Comparison of ENCODE assay signal across 7 cellular contexts in the genomic region with DNA sequence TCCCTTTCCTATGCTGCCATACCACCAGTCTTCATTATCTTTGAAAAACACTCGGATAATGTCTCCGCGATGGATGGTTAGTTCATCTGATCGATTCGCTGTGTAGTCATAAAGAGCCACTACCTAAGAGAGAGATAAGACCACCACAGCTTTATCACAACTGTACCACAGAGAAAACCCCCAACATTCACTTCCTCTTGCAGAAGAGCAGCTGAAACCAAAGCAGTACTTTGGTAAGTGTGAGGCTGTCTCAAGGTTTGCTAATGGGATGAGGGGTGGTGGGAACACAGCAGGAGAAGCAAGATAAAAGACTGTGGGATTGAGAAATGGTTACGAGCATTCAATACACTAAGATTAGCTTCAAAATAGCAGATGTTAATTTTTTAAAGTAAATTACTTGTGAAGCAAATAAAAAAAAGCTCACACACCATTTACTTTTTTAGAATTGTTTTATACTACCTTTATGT.
DNase-seq lines count a peak whose midpoint lies in the region; ATAC-seq and TF ChIP-seq lines count a peak whose summit lies in the region.

No MANE protein-coding gene starts in this region.

- peaks cover 25% of the 10 kb centered on the region for H3K4me1 ChIP-seq in OCI-LY3 (ENCODE audit: low read length)

- H3K27ac Mint-ChIP-seq in activated T-helper 1 cell treated with anti-CD3 and anti-CD28 coated beads, Interleukin-12 subunit alpha, Interleukin-12 subunit beta, Interleukin-2, Interleukin-4 antibody, amounts not matched to agents 30 ng/mL and 10 ng/mL and 1 ng/mL, durations not matched to agents 14 hours and 24 hours and 36 hours: no peak overlapping the region

- intact Hi-C loops in activated T-helper 1 cell treated with anti-CD3 and anti-CD28 coated beads, Interleukin-12 subunit alpha, Interleukin-12 subunit beta, Interleukin-2, Interleukin-4 antibody, amounts not matched to agents 30 ng/mL and 10 ng/mL and 1 ng/mL, durations not matched to agents 14 hours and 24 hours and 36 hours (cut with micrococcal nuclease): no loop called here

- no peaks in the 10 kb centered on the region for H3K79me2 ChIP-seq in OCI-LY3 (ENCODE audit: low read length)

- peak overlapping the region; percentile 59; the same call in 1 of the 2 replicates for H3K9ac ChIP-seq in OCI-LY3 (ENCODE audit: low read length)

- no peaks in the 10 kb centered on the region for H3K9me3 ChIP-seq in OCI-LY3 (ENCODE audit: insufficient read depth, low read length)

- no peaks in the 10 kb centered on the region for H4K20me1 ChIP-seq in OCI-LY3 (ENCODE audit: insufficient read depth, low read length)

- H3K27ac ChIP-seq in OCI-LY3 (ENCODE audit: low read length): peak overlapping the region; percentile 76

- no peaks in the 10 kb centered on the region for H3K9me3 Mint-ChIP-seq in activated T-helper 1 cell treated with anti-CD3 and anti-CD28 coated beads, Interleukin-12 subunit alpha, Interleukin-12 subunit beta, Interleukin-2, Interleukin-4 antibody, amounts not matched to agents 30 ng/mL and 10 ng/mL and 1 ng/mL, durations not matched to agents 14 hours and 24 hours and 36 hours

- DNase-seq in pons (ENCODE audit: low spot score) (peak; percentile 13), C1 segment of cervical spinal cord (lab: John Stamatoyannopoulos, UW) (no peak), COR-L47 (lab: John Stamatoyannopoulos, UW) (no peak)
- no peak for DNase-seq in activated T-helper 1 cell treated with anti-CD3 and anti-CD28 coated beads, Interleukin-12 subunit alpha, Interleukin-12 subunit beta, Interleukin-2, Interleukin-4 antibody, amounts not matched to agents 30 ng/mL and 10 ng/mL and 1 ng/mL, durations not matched to agents 14 hours and 24 hours and 36 hours (ENCODE audit: low spot score)

- H3K27me3 Mint-ChIP-seq in activated T-helper 1 cell treated with anti-CD3 and anti-CD28 coated beads, Interleukin-12 subunit alpha, Interleukin-12 subunit beta, Interleukin-2, Interleukin-4 antibody, amounts not matched to agents 30 ng/mL and 10 ng/mL and 1 ng/mL, durations not matched to agents 14 hours and 24 hours and 36 hours (ENCODE audit: insufficient read depth): no peaks in the 10 kb centered on the region

- H3K27me3 ChIP-seq in OCI-LY3 (ENCODE audit: low read depth, low read length): no peaks in the 10 kb centered on the region

- H3K36me3 ChIP-seq in OCI-LY3 (replicated peaks; ENCODE audit: low read depth, low read length): no peaks in the 10 kb centered on the region

- peak overlapping the region; percentile 90 for H3K4me2 ChIP-seq in OCI-LY3 (ENCODE audit: low read length)

- peaks cover 11% of the 10 kb centered on the region for H3K36me3 Mint-ChIP-seq in activated T-helper 1 cell treated with anti-CD3 and anti-CD28 coated beads, Interleukin-12 subunit alpha, Interleukin-12 subunit beta, Interleukin-2, Interleukin-4 antibody, amounts not matched to agents 30 ng/mL and 10 ng/mL and 1 ng/mL, durations not matched to agents 14 hours and 24 hours and 36 hours (ENCODE audit: low read depth)

- no peak for TF ChIP-seq CTCF in OCI-LY3 (IDR thresholded peaks at IDR 0.05; ENCODE audit: low read depth, low read length)

- H3K4me3 Mint-ChIP-seq in activated T-helper 1 cell treated with anti-CD3 and anti-CD28 coated beads, Interleukin-12 subunit alpha, Interleukin-12 subunit beta, Interleukin-2, Interleukin-4 antibody, amounts not matched to agents 30 ng/mL and 10 ng/mL and 1 ng/mL, durations not matched to agents 14 hours and 24 hours and 36 hours: no peak overlapping the region

- H3K4me1 Mint-ChIP-seq in activated T-helper 1 cell treated with anti-CD3 and anti-CD28 coated beads, Interleukin-12 subunit alpha, Interleukin-12 subunit beta, Interleukin-2, Interleukin-4 antibody, amounts not matched to agents 30 ng/mL and 10 ng/mL and 1 ng/mL, durations not matched to agents 14 hours and 24 hours and 36 hours (ENCODE audit: low read depth): peaks cover 11% of the 10 kb centered on the region

- peak overlapping the region; percentile 66 for H3K4me3 ChIP-seq in OCI-LY3 (ENCODE audit: low read length)

- ATAC-seq in GM19351 (IDR thresholded peaks at IDR 0.05; ENCODE audit: unreplicated experiment) (peak; percentile 98), HG02981 (IDR thresholded peaks at IDR 0.05; ENCODE audit: unreplicated experiment) (peak; percentile 98)

- no peak overlapping the region for H2AFZ ChIP-seq in OCI-LY3 (ENCODE audit: low read depth, low read length)
